ENCODE assay signal across 8 cellular contexts in genomic region chr20:40687384-40688128, GRCh38. TPM values are rescaled to one million over a fixed set of nuclear protein-coding genes. Genes with fewer than 3 reads are reported as not detected.
DNase-seq lines count a peak whose midpoint lies in the region; ATAC-seq, FAIRE-seq and TF ChIP-seq lines count a peak whose summit lies in the region.

No MANE protein-coding gene starts in this region.

- H3K9me1 ChIP-seq in endothelial cell of umbilical vein (replicated peaks; ENCODE audit: control insufficient read depth, extremely low read depth, insufficient read depth, low read length): no peaks in the 10 kb centered on the region

- H4K20me1 ChIP-seq in endothelial cell of umbilical vein (replicated peaks; ENCODE audit: control insufficient read depth, extremely low read depth, insufficient read depth, low read length): no peaks in the 10 kb centered on the region

- H3K4me3 Mint-ChIP-seq in natural killer cell (peak overlapping the region; percentile 47), mesothelial cell of epicardium (peak overlapping the region; percentile 82)
- no peak overlapping the region for H3K4me3 Mint-ChIP-seq in natural killer cell treated with Interleukin-12 subunit alpha and Interleukin-12 subunit beta and Interleukin-15 and Interleukin-18, amount 100 ng/mL, for 72 hours

- H3K4me2 ChIP-seq in endothelial cell of umbilical vein (ENCODE audit: insufficient read depth, low read length): peak overlapping the region; percentile 47

- dilution Hi-C loops in endothelial cell of umbilical vein (cut with MboI; ENCODE audit: extremely low pct_ligation_motif_present, low sequenced_read_pairs): no loop called here

- peaks cover 9% of the 10 kb centered on the region for H3K4me1 ChIP-seq in endothelial cell of umbilical vein (ENCODE audit: control insufficient read depth, extremely low read depth, insufficient read depth, low read length)

- no peak for DNase-seq in natural killer cell
- no peak for DNase-seq in natural killer cell treated with Interleukin-12 subunit alpha and Interleukin-12 subunit beta and Interleukin-15 and Interleukin-18, amount 100 ng/mL, for 72 hours (ENCODE audit: low spot score)
- peak; percentile 52 for DNase-seq in endothelial cell of umbilical vein (ENCODE audit: low read depth, low spot score)
- peak in 1 of 2 experiments; percentile 54 for DNase-seq in mesothelial cell of epicardium (ENCODE audit: low spot score in 2 of 2, unreplicated experiment in 2 of 2)
- DNase-seq in activated CD4-positive, CD25-positive, alpha-beta regulatory T cell (lab: John Stamatoyannopoulos, UW): no peak
- DNase-seq in HPDE6-E6E7 (ENCODE audit: extremely low spot score): no peak
- no peak for DNase-seq in NCI-H2107 (lab: John Stamatoyannopoulos, UW)

- no peaks in the 10 kb centered on the region for H3K36me3 ChIP-seq in endothelial cell of umbilical vein (ENCODE audit: control insufficient read depth in 2 of 2, extremely low read depth in 1 of 2, insufficient read depth in 2 of 2, low read length in 2 of 2)

- peaks cover 51 to 55% of the 10 kb centered on the region in 2 donors for H3K27me3 Mint-ChIP-seq in natural killer cell (ENCODE audit: low read depth in 2 of 2)
- peaks cover 38 to 50% of the 10 kb centered on the region in 2 donors for H3K27me3 Mint-ChIP-seq in natural killer cell treated with Interleukin-12 subunit alpha and Interleukin-12 subunit beta and Interleukin-15 and Interleukin-18, amount 100 ng/mL, for 72 hours
- peaks cover 92% of the 10 kb centered on the region for H3K27me3 Mint-ChIP-seq in mesothelial cell of epicardium (ENCODE audit: low read depth)

- intact Hi-C loops in natural killer cell (cut with micrococcal nuclease): no loop called here
- intact Hi-C loops in endothelial cell of umbilical vein (cut with micrococcal nuclease): loop anchor here (10.0 kb wide), 1 partner anchor 1113 kb away; no protein-coding TSS in a partner anchor

- CTCF ChIA-PET in endothelial cell of umbilical vein (lab: Charles Lee): interaction anchor here (3.3 to 4.5 kb wide), 2 partner anchors 527 to 1576 kb away, joined by 18 to 95 read pairs; no protein-coding TSS in a partner anchor

- ATAC-seq in natural killer cell (no peak), GM19324 (IDR thresholded peaks at IDR 0.05; ENCODE audit: low FRiP score, unreplicated experiment) (no peak)
- ATAC-seq in natural killer cell treated with Interleukin-12 subunit alpha and Interleukin-12 subunit beta and Interleukin-15 and Interleukin-18, amount 100 ng/mL, for 72 hours: no peak

- peaks cover 0 to 34% of the 10 kb centered on the region in 2 donors for H3K4me1 Mint-ChIP-seq in natural killer cell
- peaks cover 4 to 10% of the 10 kb centered on the region in 2 donors for H3K4me1 Mint-ChIP-seq in natural killer cell treated with Interleukin-12 subunit alpha and Interleukin-12 subunit beta and Interleukin-15 and Interleukin-18, amount 100 ng/mL, for 72 hours (ENCODE audit: low read depth in 2 of 2)
- H3K4me1 Mint-ChIP-seq in mesothelial cell of epicardium: peaks cover 53% of the 10 kb centered on the region

- peak overlapping the region; percentile 3 to 58 (median 12) for H3K4me3 ChIP-seq in endothelial cell of umbilical vein (replicated peaks in 1 of 3; ENCODE audit: insufficient read depth in 1 of 3, low read depth in 1 of 3, low read length in 3 of 3)

- TF ChIP-seq POLR2A in endothelial cell of umbilical vein (IDR thresholded peaks at IDR 0.05; ENCODE audit: low read depth, low read length): no peak

- H3K36me3 Mint-ChIP-seq in natural killer cell (no peaks in the 10 kb centered on the region), mesothelial cell of epicardium (no peaks in the 10 kb centered on the region)
- no peaks in the 10 kb centered on the region for H3K36me3 Mint-ChIP-seq in natural killer cell treated with Interleukin-12 subunit alpha and Interleukin-12 subunit beta and Interleukin-15 and Interleukin-18, amount 100 ng/mL, for 72 hours

- H3K27ac ChIP-seq in endothelial cell of umbilical vein (ENCODE audit: insufficient read depth, low read depth, low read length): no peak overlapping the region

- no peaks in the 10 kb centered on the region for H3K9me3 Mint-ChIP-seq in natural killer cell
- no peaks in the 10 kb centered on the region for H3K9me3 Mint-ChIP-seq in natural killer cell treated with Interleukin-12 subunit alpha and Interleukin-12 subunit beta and Interleukin-15 and Interleukin-18, amount 100 ng/mL, for 72 hours
- H3K9me3 Mint-ChIP-seq in mesothelial cell of epicardium: no peaks in the 10 kb centered on the region

- POLR2A ChIA-PET in endothelial cell of umbilical vein (lab: Charles Lee): interaction anchor here (0.6 to 2.4 kb wide), 4 partner anchors 9 to 1575 kb away, joined by 4 to 12 read pairs (median 6); no protein-coding TSS in a partner anchor

- no peak overlapping the region for H3K9ac ChIP-seq in endothelial cell of umbilical vein (replicated peaks; ENCODE audit: extremely low read depth, insufficient read depth, low read length)

- BruUV-seq in endothelial cell of umbilical vein (replicated peaks; lab: Mats Ljungman, UMichigan): no TSS peak

- no peaks in the 10 kb centered on the region for H3K79me2 ChIP-seq in endothelial cell of umbilical vein (ENCODE audit: control insufficient read depth, insufficient read depth, low read length)

- no peak for TF ChIP-seq CTCF in natural killer cell (IDR thresholded peaks at IDR 0.05)
- no peak for TF ChIP-seq CTCF in endothelial cell of umbilical vein (IDR thresholded peaks at IDR 0.05; ENCODE audit: extremely low read depth in 1 of 2, insufficient read depth in 1 of 2, low read depth in 1 of 2, low read length in 2 of 2)
- TF ChIP-seq CTCF in mesothelial cell of epicardium (IDR thresholded peaks at IDR 0.05; ENCODE audit: unreplicated experiment): no peak

- no peak for FAIRE-seq in endothelial cell of umbilical vein (lab: Jason Lieb, UNC)

- peaks cover 23 to 55% of the 10 kb centered on the region in 2 experiments for H3K27me3 ChIP-seq in endothelial cell of umbilical vein (ENCODE audit: control insufficient read depth in 2 of 2, insufficient read depth in 2 of 2, low read length in 2 of 2)

- peak overlapping the region; percentile 76 for H2AFZ ChIP-seq in endothelial cell of umbilical vein (ENCODE audit: low read depth, low read length)

- H3K9me3 ChIP-seq in endothelial cell of umbilical vein (replicated peaks; ENCODE audit: control insufficient read depth, insufficient read depth, low read length): no peaks in the 10 kb centered on the region

- H3K27ac Mint-ChIP-seq in natural killer cell (no peak overlapping the region), mesothelial cell of epicardium (no peak overlapping the region)
- H3K27ac Mint-ChIP-seq in natural killer cell treated with Interleukin-12 subunit alpha and Interleukin-12 subunit beta and Interleukin-15 and Interleukin-18, amount 100 ng/mL, for 72 hours: no peak overlapping the region

TF ChIP-seq in endothelial cell of umbilical vein, 7 proteins besides CTCF, POLR2A, EP300 and RAD21:
- no peak for TF ChIP-seq GATA2 (IDR thresholded peaks at IDR 0.05; ENCODE audit: insufficient read depth, insufficient read length, low read depth, low read length)
- no peak for TF ChIP-seq EZH2 (IDR thresholded peaks at IDR 0.05; ENCODE audit: borderline replicate concordance, low read depth, low read length, severe bottlenecking)
- TF ChIP-seq POLR2AphosphoS5 (IDR thresholded peaks at IDR 0.05; ENCODE audit: insufficient read depth, low read depth, low read length): no peak
- TF ChIP-seq MYC (IDR thresholded peaks at IDR 0.05; ENCODE audit: low read depth, low read length): no peak
- TF ChIP-seq JUN (IDR thresholded peaks at IDR 0.05; ENCODE audit: borderline replicate concordance, insufficient read depth, insufficient read length, low read depth): no peak
- TF ChIP-seq, protein P1, sequence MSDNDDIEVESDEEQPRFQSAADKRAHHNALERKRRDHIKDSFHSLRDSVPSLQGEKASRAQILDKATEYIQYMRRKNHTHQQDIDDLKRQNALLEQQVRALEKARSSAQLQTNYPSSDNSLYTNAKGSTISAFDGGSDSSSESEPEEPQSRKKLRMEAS (IDR thresholded peaks at IDR 0.05; ENCODE audit: insufficient read depth, insufficient read length): no peak
- no peak for TF ChIP-seq FOS (IDR thresholded peaks at IDR 0.05; ENCODE audit: borderline replicate concordance, insufficient read depth, low read length)
TF ChIP-seq in endothelial cell of umbilical vein: peak in this region for 0.

RNA-seq across cellular contexts. Expression of gene MAFB, which starts 1.5 kb away (rescaled TPM):
- total RNA-seq in natural killer cell: 10 to 100 TPM; 10.3 to 38.9 (median 19.7) TPM
- total RNA-seq in natural killer cell treated with Interleukin-12 subunit alpha and Interleukin-12 subunit beta and Interleukin-15 and Interleukin-18, amount 100 ng/mL, for 72 hours: 1 to 10 TPM in 1 of 2 donors, under 1 TPM in 1; 0.64 to 1.6 TPM
- total RNA-seq in endothelial cell of umbilical vein: 1.3 and 1.8 TPM in 2 replicates
- 3.4 and 4.0 TPM in 2 replicates for polyA plus RNA-seq in endothelial cell of umbilical vein
- 2.0 and 3.2 TPM in 2 replicates for polyA plus RNA-seq in endothelial cell of umbilical vein (2011; cell fraction: cytosol; rRNA removed)
- polyA plus RNA-seq in endothelial cell of umbilical vein (2011; cell fraction: nucleus; rRNA removed): 2.9 and 3.5 TPM in 2 replicates
- 3.0 and 8.9 TPM in 2 replicates for polyA plus RNA-seq in endothelial cell of umbilical vein (2012)
- 1.4 and 2.5 TPM in 2 replicates for polyA minus RNA-seq in endothelial cell of umbilical vein
- 3.1 TPM for polyA minus RNA-seq in endothelial cell of umbilical vein (2011; cell fraction: cytosol; rRNA and poly(A)+ RNA removed)
- polyA minus RNA-seq in endothelial cell of umbilical vein (2011; cell fraction: nucleus; rRNA and poly(A)+ RNA removed): 1.8 and 3.7 TPM in 2 replicates
- total RNA-seq in mesothelial cell of epicardium: 10.8 to 11.5 TPM (median 11.1 TPM) in 3 replicates
